Comparison of ENCODE assay signal across 8 cellular contexts in genomic region chr11:8092587-8093424, GRCh38. TPM values are rescaled to one million over a fixed set of nuclear protein-coding genes. Genes with fewer than 3 reads are reported as not detected.
DNase-seq lines count a peak whose midpoint lies in the region; ATAC-seq and TF ChIP-seq lines count a peak whose summit lies in the region.

No MANE protein-coding gene starts in this region.

- peaks cover 34% of the 10 kb centered on the region for H3K36me3 Mint-ChIP-seq in brain

- H3K4me1 Mint-ChIP-seq in brain: peaks cover 31% of the 10 kb centered on the region

- peak; percentile 47 to 65 for TF ChIP-seq CTCF in brain (conservative IDR thresholded peaks at IDR 0.05)

- H3K4me3 Mint-ChIP-seq in brain: no peak overlapping the region

- ATAC-seq in GM21515 (IDR thresholded peaks at IDR 0.05; ENCODE audit: unreplicated experiment): peak; percentile 77

- no peak overlapping the region for H3K4me3 ChIP-seq in Jurkat, Clone E6-1 (ENCODE audit: low read length)

- DNase-seq in Daoy (ENCODE audit: low read depth) (peak; percentile 66), RPMI8226 (peak; percentile 57), kidney glomerular epithelial cell (lab: John Stamatoyannopoulos, UW) (peak; percentile 62), DMS79 (lab: John Stamatoyannopoulos, UW) (no peak)
- peak; percentile 54 for DNase-seq in Jurkat, Clone E6-1 (ENCODE audit: low read depth, low spot score)
- DNase-seq in stimulated activated CD4-positive, alpha-beta T cell treated with anti-CD3 and anti-CD28 coated beads, TNF-alpha, amount 100 ng/mL, for 24 hours (ENCODE audit: low read depth in 3 of 3): peak in 2 of 3 experiments; percentile 26 to 49

- H3K9me3 Mint-ChIP-seq in brain: no peaks in the 10 kb centered on the region

- H3K27me3 Mint-ChIP-seq in brain: no peaks in the 10 kb centered on the region

- peak overlapping the region in 4 of 5 experiments; percentile 4 to 76 (median 44) for H3K27ac Mint-ChIP-seq in brain

RNA-seq across cellular contexts. Expression of gene TUB, which starts 11.8 kb away (rescaled TPM):
- 1.2 and 2.1 TPM in 2 replicates for total RNA-seq in Daoy (2014; rRNA removed; shearing (Covaris generic))
- polyA plus RNA-seq in Jurkat, Clone E6-1 (2012; ENCODE audit: insufficient read depth, insufficient read length): 24.2 TPM
- 4.8 TPM for polyA plus RNA-seq in brain (ENCODE audit: insufficient read depth, low read depth, low replicate concordance)
